ENCODE assay signal across 11 cellular contexts in the genomic region with DNA sequence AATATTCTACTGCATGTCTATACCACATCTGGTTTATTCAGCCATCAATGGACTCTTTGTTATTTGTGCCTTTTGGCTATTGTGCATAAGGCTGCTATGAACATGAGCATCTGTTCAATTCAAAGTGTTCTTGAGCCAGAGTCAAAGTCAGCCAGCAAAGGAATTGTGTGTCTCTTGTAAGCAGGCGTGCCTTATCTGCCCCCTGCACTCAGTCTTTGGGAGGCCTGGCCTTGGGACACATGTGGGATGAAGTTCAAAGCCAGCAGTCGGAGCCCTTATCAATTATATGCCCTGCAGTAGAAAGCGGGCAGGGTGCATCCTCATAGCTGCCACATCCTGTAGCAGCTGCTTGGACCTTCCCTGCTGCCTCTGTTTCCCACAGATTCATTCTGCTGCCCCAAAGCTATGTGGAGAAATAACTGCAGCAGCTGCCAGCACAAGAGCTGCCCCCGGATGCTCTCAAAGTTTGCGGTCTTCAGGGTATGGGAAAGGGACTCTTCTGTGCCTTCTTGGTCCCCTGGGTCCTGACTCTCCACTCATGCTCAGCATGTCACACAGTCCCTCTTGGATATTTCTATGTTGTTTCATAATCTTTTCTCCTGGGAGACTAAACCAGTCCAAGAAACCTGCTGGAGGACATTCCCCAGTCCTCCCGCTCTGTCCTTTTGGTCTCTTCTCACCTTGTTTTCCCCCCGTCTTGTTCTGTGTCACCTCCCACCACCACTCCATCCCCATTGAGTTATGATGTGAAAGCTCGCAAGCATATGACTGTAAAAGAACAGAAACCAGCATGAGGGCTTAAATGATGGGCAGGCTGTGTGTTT. TPM values are rescaled to one million over a fixed set of nuclear protein-coding genes. Genes with fewer than 3 reads are reported as not detected.
A peak's percentile ranks its signal among the peaks of the same experiment; 100 is the strongest.
DNase-seq lines count a peak whose midpoint lies in the region; ATAC-seq and TF ChIP-seq lines count a peak whose summit lies in the region.
"Had no signal": no experiment of that assay in that cellular context is flagged by ENCODE, and none has a peak within 500 bp of the region (broad histone marks: within the 10 kb centered on the region; RNA-seq: fewer than 3 reads in every experiment).

No MANE protein-coding gene starts in this region.

- H3K36me3 Mint-ChIP-seq in activated T-helper 17 cell treated with anti-CD3 and anti-CD28 coated beads, Interleukin-2, amount 50 U/mL, for 72 hours (ENCODE audit: low read depth): peaks cover 13% of the 10 kb centered on the region

- peak overlapping the region; percentile 25 for H3K18ac ChIP-seq in trophoblast cell (ENCODE audit: low read length)

- TF ChIP-seq CTCF in vagina (IDR thresholded peaks at IDR 0.05): no peak

- DNase-seq in foreskin melanocyte (peak; percentile 88), trophoblast cell (peak; percentile 93 to 95), vagina (ENCODE audit: extremely low spot score in 2 of 2) (peak in 1 of 2 donors; percentile 82), SHP77 treated with DMSO at 0.1 percent for 48 hours (lab: John Stamatoyannopoulos, UW) (no peak), HK-2 (ENCODE audit: unreplicated experiment) (no peak), NCI-H2227 (lab: John Stamatoyannopoulos, UW; ENCODE audit: unreplicated experiment) (no peak)
- DNase-seq: CD4-positive, alpha-beta memory T cell; naive thymus-derived CD8-positive, alpha-beta T cell; NCI-H1417 treated with DMSO at 0.1 percent for 48 hours had no signal

- H3K4me3 Mint-ChIP-seq in activated T-helper 17 cell treated with anti-CD3 and anti-CD28 coated beads, Interleukin-2, amount 50 U/mL, for 72 hours: no peak overlapping the region
- H3K4me3 Mint-ChIP-seq: CD4-positive, alpha-beta memory T cell had no signal

- H3K27ac ChIP-seq in trophoblast cell (ENCODE audit: low read depth, low read length) (peak overlapping the region; percentile 54), vagina (peak overlapping the region; percentile 80)
- H3K27ac ChIP-seq: cardiac muscle cell had no signal

- peaks cover 3 to 14% of the 10 kb centered on the region in 2 experiments for H3K4me1 ChIP-seq in trophoblast cell (ENCODE audit: control insufficient read depth in 1 of 2, insufficient read depth in 2 of 2, low read length in 2 of 2)
- peaks cover 37% of the 10 kb centered on the region for H3K4me1 ChIP-seq in vagina

- peak overlapping the region; percentile 20 for H2BK120ac ChIP-seq in trophoblast cell (ENCODE audit: insufficient read depth, low read length, poor library complexity)

- ATAC-seq in activated T-helper 17 cell treated with anti-CD3 and anti-CD28 coated beads, Interleukin-2, amount 50 U/mL, for 72 hours (replicated peaks): peak; percentile 7
- ATAC-seq: naive thymus-derived CD8-positive, alpha-beta T cell had no signal

- no peaks in the 10 kb centered on the region for H3K79me2 ChIP-seq in trophoblast cell (ENCODE audit: control insufficient read depth, insufficient read depth, low read length, poor library complexity)

- no peaks in the 10 kb centered on the region for H3K4me1 Mint-ChIP-seq in activated T-helper 17 cell treated with anti-CD3 and anti-CD28 coated beads, Interleukin-2, amount 50 U/mL, for 72 hours

- no peak overlapping the region for H3K27ac Mint-ChIP-seq in activated T-helper 17 cell treated with anti-CD3 and anti-CD28 coated beads, Interleukin-2, amount 50 U/mL, for 72 hours

- H4K91ac ChIP-seq in trophoblast cell (ENCODE audit: low read depth, low read length): no peak overlapping the region

- no peak overlapping the region for H3K4me2 ChIP-seq in trophoblast cell (ENCODE audit: low read length)

- no peak overlapping the region for H3K4ac ChIP-seq in trophoblast cell (ENCODE audit: low read depth, low read length)

- no peak for TF ChIP-seq POLR2A in vagina (IDR thresholded peaks at IDR 0.05)

- no peak overlapping the region for H3K14ac ChIP-seq in trophoblast cell (ENCODE audit: low read length)

- no peak overlapping the region for H4K12ac ChIP-seq in trophoblast cell (ENCODE audit: low read depth, low read length)

- H3K4me3 ChIP-seq in trophoblast cell (ENCODE audit: low read depth, low read length) (no peak overlapping the region), vagina (no peak overlapping the region)
- H3K4me3 ChIP-seq: cardiac muscle cell had no signal

- H2AK5ac ChIP-seq in trophoblast cell (ENCODE audit: low read length): no peak overlapping the region

- H3K23ac ChIP-seq in trophoblast cell (ENCODE audit: low read length): no peak overlapping the region

- no peak overlapping the region for H2AFZ ChIP-seq in trophoblast cell (ENCODE audit: insufficient read depth, low read length, poor library complexity)

- peaks cover 6% of the 10 kb centered on the region for H3K79me1 ChIP-seq in trophoblast cell (ENCODE audit: low read length)

- H3K9me3 ChIP-seq in trophoblast cell (ENCODE audit: insufficient read depth, low read depth, low read length) (no peaks in the 10 kb centered on the region), vagina (no peaks in the 10 kb centered on the region)

- no peak overlapping the region for H4K8ac ChIP-seq in trophoblast cell (ENCODE audit: low read depth, low read length)

- H3K9me3 Mint-ChIP-seq in activated T-helper 17 cell treated with anti-CD3 and anti-CD28 coated beads, Interleukin-2, amount 50 U/mL, for 72 hours: no peaks in the 10 kb centered on the region
- H3K9me3 Mint-ChIP-seq: CD4-positive, alpha-beta memory T cell; naive thymus-derived CD8-positive, alpha-beta T cell had no signal

- no peak overlapping the region for H3K9ac ChIP-seq in trophoblast cell (ENCODE audit: low read length)

- no CpG with 5 or more reads among the region's 8 CpGs for WGBS in trophoblast cell (ENCODE audit: extremely low coverage, insufficient coverage, insufficient read length)

- intact Hi-C loops in vagina (cut with DNase I): no loop called here

- H2BK12ac ChIP-seq in trophoblast cell (ENCODE audit: low read length): no peak overlapping the region

- H3K27me3 Mint-ChIP-seq in activated T-helper 17 cell treated with anti-CD3 and anti-CD28 coated beads, Interleukin-2, amount 50 U/mL, for 72 hours: no peaks in the 10 kb centered on the region
- H3K27me3 Mint-ChIP-seq: CD4-positive, alpha-beta memory T cell; naive thymus-derived CD8-positive, alpha-beta T cell had no signal

- H2BK5ac ChIP-seq in trophoblast cell (ENCODE audit: low read depth, low read length, poor library complexity): peak overlapping the region; percentile 21

- H3K36me3 ChIP-seq in trophoblast cell (ENCODE audit: control insufficient read depth in 1 of 2, insufficient read depth in 2 of 2, low read length in 2 of 2): peaks cover 28 to 52% of the 10 kb centered on the region in 2 experiments
- H3K36me3 ChIP-seq in vagina: peaks cover 12 to 68% of the 10 kb centered on the region in 2 donors

- H3K27me3 ChIP-seq in trophoblast cell (ENCODE audit: insufficient read depth, low read length) (no peaks in the 10 kb centered on the region), vagina (no peaks in the 10 kb centered on the region)
- H3K27me3 ChIP-seq: cardiac muscle cell had no signal

RNA-seq across cellular contexts. Expression of gene STOM, which starts 35.9 kb away (rescaled TPM):
- 10 to 100 TPM; 50.8 to 69.4 TPM for total RNA-seq in activated T-helper 17 cell treated with anti-CD3 and anti-CD28 coated beads, Interleukin-2, amount 50 U/mL, for 72 hours
- 125 and 136 TPM in 2 replicates for polyA plus RNA-seq in trophoblast cell (2013)
- total RNA-seq in vagina: 263 TPM

Comparison
In these comparisons a context has a peak if more than half of its experiments do, and no peak if none do; other contexts are left out.
1. DNase-seq: peak in foreskin melanocyte (single experiment) and trophoblast cell (2 of 2); none in SHP77 treated with DMSO at 0.1 percent for 48 hours (single experiment), HK-2 (single experiment) and NCI-H2227 (single experiment).